Comparison of ENCODE assay signal across 8 cellular contexts in genomic region chr1:74689800-74690696, GRCh38. TPM values are rescaled to one million over a fixed set of nuclear protein-coding genes. Genes with fewer than 3 reads are reported as not detected.
DNase-seq lines count a peak whose midpoint lies in the region; ATAC-seq and TF ChIP-seq lines count a peak whose summit lies in the region.

No MANE protein-coding gene starts in this region.

- H2BK120ac ChIP-seq in IMR-90 (ENCODE audit: low read depth, low read length) = no peak overlapping the region

- no peak overlapping the region for H2AK5ac ChIP-seq in IMR-90 (ENCODE audit: low read depth, low read length)

- H3K9me1 ChIP-seq in IMR-90 (ENCODE audit: insufficient read depth, low read length) = no peaks in the 10 kb centered on the region

- in situ Hi-C loops in IMR-90 (cut with MboI; ENCODE audit: low sequenced_read_pairs) = no loop called here

- no peak overlapping the region for H2AK9ac ChIP-seq in IMR-90 (replicated peaks; ENCODE audit: low read depth, low read length, poor library complexity)

- no peaks in the 10 kb centered on the region for H4K20me1 ChIP-seq in IMR-90 (ENCODE audit: insufficient read depth, low read length)
- no peaks in the 10 kb centered on the region for H4K20me1 ChIP-seq in OCI-LY3 (ENCODE audit: insufficient read depth, low read length)

- H4K5ac ChIP-seq in IMR-90 (ENCODE audit: low read depth, low read length) = no peak overlapping the region

- H3K23ac ChIP-seq in IMR-90 (ENCODE audit: low read depth, low read length) = no peak overlapping the region

- 0% methylated on average over 1 of the region's 5 CpGs; no CpG with 5 or more reads in 1 of the 2 experiments for WGBS in IMR-90 (ENCODE audit: extremely low coverage in 2 of 2, insufficient read length in 1 of 2), 2 experiments
- no CpG with 5 or more reads among the region's 5 CpGs for WGBS in iPS DF 6.9 (ENCODE audit: insufficient coverage, insufficient read length)
- WGBS in spleen, 5 donors = 6 to 25% (median 16%) methylated on average over 5 of the region's 5 CpGs

- no peaks in the 10 kb centered on the region for H3K36me3 ChIP-seq in IMR-90 (ENCODE audit: control insufficient read depth, insufficient read depth, low read length)
- no peaks in the 10 kb centered on the region for H3K36me3 ChIP-seq in OCI-LY3 (replicated peaks; ENCODE audit: low read depth, low read length)
- no peaks in the 10 kb centered on the region for H3K36me3 ChIP-seq in iPS DF 6.9 (ENCODE audit: control insufficient read depth, insufficient read depth, low read length)
- no peaks in the 10 kb centered on the region for H3K36me3 ChIP-seq in spleen

- dilution Hi-C loops in IMR-90 (cut with HindIII; ENCODE audit: low sequenced_read_pairs, unreplicated experiment) = no loop called here

- H3K4me1 ChIP-seq in IMR-90 (ENCODE audit: control insufficient read depth, insufficient read depth, low read length) (no peaks in the 10 kb centered on the region), OCI-LY3 (ENCODE audit: low read length) (peaks cover 6% of the 10 kb centered on the region), iPS DF 6.9 (ENCODE audit: control insufficient read depth, insufficient read depth, low read length) (peaks cover 2% of the 10 kb centered on the region; the same call in 1 of the 2 replicates), spleen (peaks cover 0 to 5% (median 0%) of the 10 kb centered on the region in 6 donors)

- H2BK5ac ChIP-seq in IMR-90 (ENCODE audit: low read depth, low read length, poor library complexity, severe bottlenecking) = no peak overlapping the region

- H3K9me3 ChIP-seq in IMR-90 (ENCODE audit: control insufficient read depth, insufficient read depth, low read length) (no peaks in the 10 kb centered on the region), OCI-LY3 (ENCODE audit: insufficient read depth, low read length) (no peaks in the 10 kb centered on the region), iPS DF 6.9 (ENCODE audit: control insufficient read depth, insufficient read depth, low read length) (no peaks in the 10 kb centered on the region), spleen (no peaks in the 10 kb centered on the region)

- H3K4me2 ChIP-seq in IMR-90 (ENCODE audit: low read depth, low read length) = peak overlapping the region; percentile 60; the same call in 1 of the 2 replicates
- peak overlapping the region; percentile 48 for H3K4me2 ChIP-seq in OCI-LY3 (ENCODE audit: low read length)

- no peak overlapping the region for H2BK20ac ChIP-seq in IMR-90 (ENCODE audit: low read depth, low read length)

- peak; percentile 82 for DNase-seq in DMS53 (lab: John Stamatoyannopoulos, UW)
- peak; percentile 52 for DNase-seq in IMR-90
- peak; percentile 47 for DNase-seq in amniotic epithelial cell (ENCODE audit: low read depth)
- peak; percentile 70 for DNase-seq in iPS DF 6.9 (ENCODE audit: low read depth, low spot score)
- DNase-seq in spleen = no peak

- no TSS peak for BruUV-seq in IMR-90 (replicated peaks; lab: Mats Ljungman, UMichigan)

- H2BK15ac ChIP-seq in IMR-90 (ENCODE audit: low read depth, low read length) = no peak overlapping the region

- no peak overlapping the region for H3K27ac ChIP-seq in IMR-90 (ENCODE audit: insufficient read depth, low read length)
- H3K27ac ChIP-seq in OCI-LY3 (ENCODE audit: low read length) = no peak overlapping the region
- H3K27ac ChIP-seq in iPS DF 6.9 (ENCODE audit: low read length) = no peak overlapping the region
- H3K27ac ChIP-seq in spleen = no peak overlapping the region

- peak; percentile 82 for TF ChIP-seq CTCF in IMR-90 (conservative IDR thresholded peaks at IDR 0.05; ENCODE audit: low read depth, low read length)
- TF ChIP-seq CTCF in OCI-LY3 (IDR thresholded peaks at IDR 0.05; ENCODE audit: low read depth, low read length) = peak; percentile 81
- TF ChIP-seq CTCF in spleen (IDR thresholded peaks at IDR 0.05 in 8 of 11, conservative IDR thresholded peaks at IDR 0.05 in 3 of 11) = peak; percentile 58 to 81 (median 73)

- no peaks in the 10 kb centered on the region for H3K79me1 ChIP-seq in IMR-90 (ENCODE audit: low read depth in 1 of 2, low read length in 2 of 2)

- no peak overlapping the region for H3K4ac ChIP-seq in IMR-90 (ENCODE audit: low read depth, low read length)

- H4K8ac ChIP-seq in IMR-90 (ENCODE audit: low read depth in 2 of 2, low read length in 2 of 2) = no peak overlapping the region

- TF ChIP-seq POLR2A in IMR-90 (IDR thresholded peaks at IDR 0.05; ENCODE audit: low read depth, low read length) (no peak), spleen (IDR thresholded peaks at IDR 0.05) (no peak)

- H3K79me2 ChIP-seq in OCI-LY3 (ENCODE audit: low read length) = no peaks in the 10 kb centered on the region

- no peak overlapping the region for H3K14ac ChIP-seq in IMR-90 (replicated peaks; ENCODE audit: low read depth, low read length)

- H3K27me3 ChIP-seq in IMR-90 (ENCODE audit: control insufficient read depth, insufficient read depth, low read length) (no peaks in the 10 kb centered on the region), OCI-LY3 (ENCODE audit: low read depth, low read length) (no peaks in the 10 kb centered on the region), iPS DF 6.9 (ENCODE audit: control insufficient read depth, insufficient read depth, low read length) (no peaks in the 10 kb centered on the region), spleen (replicated peaks in 1 of 7) (no peaks in the 10 kb centered on the region)

- CTCF ChIA-PET in IMR-90 (lab: Yijun Ruan, JAX) = interaction anchor here (0.7 to 1.5 kb wide), 12 partner anchors 8 to 851 kb away, joined by 3 to 6 read pairs (median 4); no protein-coding TSS in a partner anchor

- peak; percentile 82 for TF ChIP-seq RAD21 in IMR-90 (IDR thresholded peaks at IDR 0.05; ENCODE audit: low read length)

- no peak overlapping the region for H3K56ac ChIP-seq in IMR-90 (ENCODE audit: extremely low read depth, insufficient read depth, low read length)

- H3K4me3 ChIP-seq in IMR-90 (ENCODE audit: insufficient read depth, low read depth, low read length) = no peak overlapping the region
- H3K4me3 ChIP-seq in OCI-LY3 (ENCODE audit: low read length) = no peak overlapping the region
- no peak overlapping the region for H3K4me3 ChIP-seq in iPS DF 6.9 (ENCODE audit: low read length)
- H3K4me3 ChIP-seq in spleen = no peak overlapping the region

- POLR2A ChIA-PET in IMR-90 (lab: Charles Lee; ENCODE audit: unreplicated experiment) = interaction anchor here (0.7 kb wide), 1 partner anchor 1791 kb away, joined by 4 read pairs; no protein-coding TSS in a partner anchor

- no peak overlapping the region for H4K91ac ChIP-seq in IMR-90 (ENCODE audit: insufficient read depth, low read depth, low read length)

- ATAC-seq in GM19397 (IDR thresholded peaks at IDR 0.05; ENCODE audit: unreplicated experiment) = peak; percentile 80
- peak; percentile 75; the same call in 1 of the 2 replicates for ATAC-seq in IMR-90 (ENCODE audit: low read depth)
- ATAC-seq in HG03135 (IDR thresholded peaks at IDR 0.05; ENCODE audit: unreplicated experiment) = no peak

- H2AFZ ChIP-seq in IMR-90 (replicated peaks; ENCODE audit: low read length, poor library complexity) (no peak overlapping the region), OCI-LY3 (ENCODE audit: low read depth, low read length) (0 out of 2 replicates have a peak overlapping the region, but pooled peaks have one; percentile 58)

- H3K18ac ChIP-seq in IMR-90 (ENCODE audit: low read depth, low read length) = no peak overlapping the region

- H3K9ac ChIP-seq in IMR-90 (ENCODE audit: low read depth, low read length) = no peak overlapping the region
- no peak overlapping the region for H3K9ac ChIP-seq in OCI-LY3 (ENCODE audit: low read length)

- intact Hi-C loops in IMR-90 (cut with micrococcal nuclease) = loop anchor here (1.0 to 10.0 kb wide), 3 partner anchors 185 to 850 kb away; no protein-coding TSS in a partner anchor
- intact Hi-C loops in spleen (cut with DNase I; ENCODE audit: low total_unique reads) = no loop called here

TF ChIP-seq in IMR-90, 13 proteins besides CTCF, POLR2A, EP300 and RAD21:
- no peak for TF ChIP-seq USF2 (IDR thresholded peaks at IDR 0.05; ENCODE audit: low read depth, low read length)
- peak; percentile 94 for TF ChIP-seq CEBPB (IDR thresholded peaks at IDR 0.05; ENCODE audit: low read depth, low read length)
- TF ChIP-seq BHLHE40 (IDR thresholded peaks at IDR 0.05; ENCODE audit: low read depth, low read length) = no peak
- TF ChIP-seq MXI1 (IDR thresholded peaks at IDR 0.05; ENCODE audit: borderline replicate concordance, low read depth, low read length) = no peak
- no peak for TF ChIP-seq MAFK (IDR thresholded peaks at IDR 0.05; ENCODE audit: low read depth, low read length)
- peak; percentile 65 for TF ChIP-seq SMC3 (IDR thresholded peaks at IDR 0.05; ENCODE audit: low read depth, low read length)
- no peak for TF ChIP-seq NFE2L2 (IDR thresholded peaks at IDR 0.05; ENCODE audit: low read depth, low read length)

RNA-seq across cellular contexts. Expression of gene ERICH3, which starts 16.5 kb away (rescaled TPM):
- not detected in 2 replicates for total RNA-seq in IMR-90 (2012; rRNA removed)
- polyA plus RNA-seq in IMR-90 (2012; rRNA removed) = not detected in 2 replicates
- not detected in 2 replicates for polyA plus RNA-seq in IMR-90 (2012; cell fraction: cytosol; rRNA removed)
- polyA plus RNA-seq in IMR-90 (2012; cell fraction: nucleus; rRNA removed; ENCODE audit: low replicate concordance) = not detected in 2 replicates
- under 1 TPM in 6 of 7 donors, not detected in 1; 0.23 to 0.65 (median 0.41) TPM for total RNA-seq in spleen
- under 1 TPM; 0.15 to 0.28 (median 0.19) TPM for polyA plus RNA-seq in spleen

RNA-seq across cellular contexts. Expression of gene CRYZ, which starts 42.8 kb away (rescaled TPM):
- 43.4 and 60.3 TPM in 2 replicates for total RNA-seq in IMR-90 (2012; rRNA removed)
- polyA plus RNA-seq in IMR-90 (2012; rRNA removed) = 31.4 and 40.6 TPM in 2 replicates
- polyA plus RNA-seq in IMR-90 (2012; cell fraction: cytosol; rRNA removed) = 7.4 and 9.0 TPM in 2 replicates
- polyA plus RNA-seq in IMR-90 (2012; cell fraction: nucleus; rRNA removed; ENCODE audit: low replicate concordance) = 3.4 and 35.0 TPM in 2 replicates
- total RNA-seq in spleen = 10 to 100 TPM in 6 of 7 donors, 1 to 10 TPM in 1; 9.6 to 30.8 (median 20.8) TPM
- 10 to 100 TPM; 11.8 to 28.9 (median 18.7) TPM for polyA plus RNA-seq in spleen

RNA-seq across cellular contexts. Expression of gene TYW3, which starts 42.9 kb away (rescaled TPM):
- total RNA-seq in IMR-90 (2012; rRNA removed) (16.5 and 23.9 TPM in 2 replicates), spleen (10 to 100 TPM; 11.5 to 19.2 (median 17.8) TPM)
- polyA plus RNA-seq in IMR-90 (2012; rRNA removed) (8.1 and 9.3 TPM in 2 replicates), spleen (10 to 100 TPM; 13.7 to 16.1 (median 15.2) TPM)
- 2.2 and 3.2 TPM in 2 replicates for polyA plus RNA-seq in IMR-90 (2012; cell fraction: cytosol; rRNA removed)
- polyA plus RNA-seq in IMR-90 (2012; cell fraction: nucleus; rRNA removed; ENCODE audit: low replicate concordance) = 1.3 and 7.7 TPM in 2 replicates
